Comparison of ENCODE assay signal across 24 cellular contexts in genomic region chr7:43634384-43634783, GRCh38. TPM values are rescaled to one million over a fixed set of nuclear protein-coding genes. Genes with fewer than 3 reads are reported as not detected.
A peak's percentile ranks its signal among the peaks of the same experiment; 100 is the strongest.
DNase-seq lines count a peak whose midpoint lies in the region; ATAC-seq and TF ChIP-seq lines count a peak whose summit lies in the region.
"Had no signal": no experiment of that assay in that cellular context is flagged by ENCODE, and none has a peak within 500 bp of the region (broad histone marks: within the 10 kb centered on the region; RNA-seq: fewer than 3 reads in every experiment).

No MANE protein-coding gene starts in this region.

- peaks cover 76% of the 10 kb centered on the region for H3K36me3 Mint-ChIP-seq in activated CD8-positive, alpha-beta T cell treated with anti-CD3 and anti-CD28 coated beads for 36 hours (ENCODE audit: low read depth)
- H3K36me3 Mint-ChIP-seq in activated CD8-positive, alpha-beta T cell treated with anti-CD3 and anti-CD28 coated beads, Interleukin-2, amount 10 ng/mL, durations not matched to agents 7 days and 5 days (ENCODE audit: low read depth) = peaks cover 89% of the 10 kb centered on the region
- peaks cover 81% of the 10 kb centered on the region for H3K36me3 Mint-ChIP-seq in activated naive CD8-positive, alpha-beta T cell treated with anti-CD3 and anti-CD28 coated beads for 36 hours
- peaks cover 10 to 90% (median 50%) of the 10 kb centered on the region in 3 donors for H3K36me3 Mint-ChIP-seq in naive thymus-derived CD8-positive, alpha-beta T cell
- H3K36me3 Mint-ChIP-seq in HFFc6 (ENCODE audit: low read depth) = peaks cover 79% of the 10 kb centered on the region

- POLR2A ChIA-PET in activated CD8-positive, alpha-beta T cell treated with anti-CD3 and anti-CD28 coated beads for 36 hours (lab: Charles Lee) = interaction anchor here (1.3 to 4.2 kb wide), 4 partner anchors 9 to 15 kb away, joined by 3 to 20 read pairs (median 11); no protein-coding TSS in a partner anchor
- POLR2A ChIA-PET in activated CD8-positive, alpha-beta T cell treated with anti-CD3 and anti-CD28 coated beads, Interleukin-2, amount 10 ng/mL, durations not matched to agents 7 days and 5 days (lab: Charles Lee) = no interaction called here
- POLR2A ChIA-PET in naive thymus-derived CD8-positive, alpha-beta T cell (lab: Charles Lee) = interaction anchor here (1.1 to 12.7 kb wide), 7 partner anchors 12 to 64 kb away, joined by 3 to 306 read pairs (median 14); partner anchors contain the start of gene STK17A

- DNase-seq in activated CD8-positive, alpha-beta T cell treated with anti-CD3 and anti-CD28 coated beads for 36 hours = no peak
- no peak for DNase-seq in activated CD8-positive, alpha-beta T cell treated with anti-CD3 and anti-CD28 coated beads, Interleukin-2, amount 10 ng/mL, durations not matched to agents 7 days and 5 days
- no peak for DNase-seq in activated naive CD8-positive, alpha-beta T cell treated with anti-CD3 and anti-CD28 coated beads for 36 hours
- no peak for DNase-seq in naive thymus-derived CD8-positive, alpha-beta T cell
- DNase-seq in HFFc6 = no peak
- no peak for DNase-seq in DMS53 (lab: John Stamatoyannopoulos, UW)
- no peak for DNase-seq in T1000 (lab: John Stamatoyannopoulos, UW)
- DNase-seq: activated CD4-positive, CD25-positive, alpha-beta regulatory T cell; anterior cingulate cortex; BE2C; central memory CD4-positive, alpha-beta T cell; dorsolateral prefrontal cortex; foreskin fibroblast; H9; NCI-H187 treated with DMSO at 0.1 percent for 48 hours; NCI-H226; NCI-H82; occipital lobe; OCI-M1; retina; SJCRH30; stimulated activated CD4-positive, alpha-beta T cell treated with anti-CD3 and anti-CD28 coated beads, Interleukin-12 subunit alpha, Interleukin-12 subunit beta, amount 100 ng/mL, for 4 hours had no signal

- peak; percentile 25 for TF ChIP-seq POLR2A in GM18505 (IDR thresholded peaks at IDR 0.05; ENCODE audit: borderline replicate concordance, extremely low read depth, insufficient read depth, insufficient read length)

- CTCF ChIA-PET in activated CD8-positive, alpha-beta T cell treated with anti-CD3 and anti-CD28 coated beads for 36 hours (lab: Charles Lee) = interaction anchor here (1.2 to 3.8 kb wide), 5 partner anchors 11 to 205 kb away, joined by 3 to 31 read pairs (median 7); partner anchors contain the start of gene STK17A
- CTCF ChIA-PET in activated CD8-positive, alpha-beta T cell treated with anti-CD3 and anti-CD28 coated beads, Interleukin-2, amount 10 ng/mL, durations not matched to agents 7 days and 5 days (lab: Charles Lee) = interaction anchor here (6.4 to 9.9 kb wide), 2 partner anchors 52 to 65 kb away, joined by 21 to 86 read pairs; partner anchors contain the start of gene STK17A

- H3K27ac Mint-ChIP-seq in activated CD8-positive, alpha-beta T cell treated with anti-CD3 and anti-CD28 coated beads for 36 hours = peak overlapping the region; percentile 90
- no peak overlapping the region for H3K27ac Mint-ChIP-seq in activated CD8-positive, alpha-beta T cell treated with anti-CD3 and anti-CD28 coated beads, Interleukin-2, amount 10 ng/mL, durations not matched to agents 7 days and 5 days
- H3K27ac Mint-ChIP-seq in activated naive CD8-positive, alpha-beta T cell treated with anti-CD3 and anti-CD28 coated beads for 36 hours = peak overlapping the region; percentile 82
- peak overlapping the region in 9 of 10 donors; percentile 91 to 99 (median 95) for H3K27ac Mint-ChIP-seq in naive thymus-derived CD8-positive, alpha-beta T cell
- H3K27ac Mint-ChIP-seq in HFFc6 = no peak overlapping the region
- H3K27ac Mint-ChIP-seq: H9; T-helper 2 cell treated with Interferon-gamma antibody and Interleukin-4, amounts not matched to agents 5 μg/mL and 100 μg/mL, for 36 hours had no signal

- no peak overlapping the region for H3K4me3 Mint-ChIP-seq in activated CD8-positive, alpha-beta T cell treated with anti-CD3 and anti-CD28 coated beads for 36 hours
- no peak overlapping the region for H3K4me3 Mint-ChIP-seq in activated CD8-positive, alpha-beta T cell treated with anti-CD3 and anti-CD28 coated beads, Interleukin-2, amount 10 ng/mL, durations not matched to agents 7 days and 5 days
- H3K4me3 Mint-ChIP-seq in activated naive CD8-positive, alpha-beta T cell treated with anti-CD3 and anti-CD28 coated beads for 36 hours = no peak overlapping the region
- H3K4me3 Mint-ChIP-seq in naive thymus-derived CD8-positive, alpha-beta T cell = peak overlapping the region in 8 of 10 donors; percentile 30 to 83 (median 76)
- H3K4me3 Mint-ChIP-seq in HFFc6 = no peak overlapping the region
- H3K4me3 Mint-ChIP-seq: H9; T-helper 2 cell treated with Interferon-gamma antibody and Interleukin-4, amounts not matched to agents 5 μg/mL and 100 μg/mL, for 36 hours had no signal

- intact Hi-C loops in activated CD8-positive, alpha-beta T cell treated with anti-CD3 and anti-CD28 coated beads for 36 hours (cut with micrococcal nuclease) = no loop called here

- no peak for ATAC-seq in activated CD8-positive, alpha-beta T cell treated with anti-CD3 and anti-CD28 coated beads for 36 hours
- ATAC-seq in activated CD8-positive, alpha-beta T cell treated with anti-CD3 and anti-CD28 coated beads, Interleukin-2, amount 10 ng/mL, durations not matched to agents 7 days and 5 days = no peak
- no peak for ATAC-seq in GM18505 (IDR thresholded peaks at IDR 0.05; ENCODE audit: unreplicated experiment)
- no peak for ATAC-seq in naive thymus-derived CD8-positive, alpha-beta T cell

- no peak for TF ChIP-seq CTCF in activated CD8-positive, alpha-beta T cell treated with anti-CD3 and anti-CD28 coated beads for 36 hours (IDR thresholded peaks at IDR 0.05)
- no peak for TF ChIP-seq CTCF in HFFc6 (IDR thresholded peaks at IDR 0.05)

- no peaks in the 10 kb centered on the region for H3K9me3 Mint-ChIP-seq in activated CD8-positive, alpha-beta T cell treated with anti-CD3 and anti-CD28 coated beads for 36 hours
- no peaks in the 10 kb centered on the region for H3K9me3 Mint-ChIP-seq in activated CD8-positive, alpha-beta T cell treated with anti-CD3 and anti-CD28 coated beads, Interleukin-2, amount 10 ng/mL, durations not matched to agents 7 days and 5 days (ENCODE audit: insufficient read depth)
- peaks cover 1% of the 10 kb centered on the region for H3K9me3 Mint-ChIP-seq in activated naive CD8-positive, alpha-beta T cell treated with anti-CD3 and anti-CD28 coated beads for 36 hours
- H3K9me3 Mint-ChIP-seq in naive thymus-derived CD8-positive, alpha-beta T cell = no peaks in the 10 kb centered on the region
- H3K9me3 Mint-ChIP-seq in HFFc6 = no peaks in the 10 kb centered on the region
- H3K9me3 Mint-ChIP-seq: H9; T-helper 2 cell treated with Interferon-gamma antibody and Interleukin-4, amounts not matched to agents 5 μg/mL and 100 μg/mL, for 36 hours had no signal

- peaks cover 97% of the 10 kb centered on the region for H3K4me1 Mint-ChIP-seq in activated CD8-positive, alpha-beta T cell treated with anti-CD3 and anti-CD28 coated beads for 36 hours (ENCODE audit: low read depth)
- peaks cover 84% of the 10 kb centered on the region for H3K4me1 Mint-ChIP-seq in activated CD8-positive, alpha-beta T cell treated with anti-CD3 and anti-CD28 coated beads, Interleukin-2, amount 10 ng/mL, durations not matched to agents 7 days and 5 days (ENCODE audit: low read depth)
- peaks cover 87% of the 10 kb centered on the region for H3K4me1 Mint-ChIP-seq in activated naive CD8-positive, alpha-beta T cell treated with anti-CD3 and anti-CD28 coated beads for 36 hours
- peaks cover 46 to 95% (median 90%) of the 10 kb centered on the region in 4 donors for H3K4me1 Mint-ChIP-seq in naive thymus-derived CD8-positive, alpha-beta T cell
- peaks cover 62% of the 10 kb centered on the region for H3K4me1 Mint-ChIP-seq in HFFc6 (ENCODE audit: low read depth)
- H3K4me1 Mint-ChIP-seq: H9 had no signal

- H3K27me3 Mint-ChIP-seq in activated CD8-positive, alpha-beta T cell treated with anti-CD3 and anti-CD28 coated beads for 36 hours = no peaks in the 10 kb centered on the region
- no peaks in the 10 kb centered on the region for H3K27me3 Mint-ChIP-seq in activated CD8-positive, alpha-beta T cell treated with anti-CD3 and anti-CD28 coated beads, Interleukin-2, amount 10 ng/mL, durations not matched to agents 7 days and 5 days (ENCODE audit: low read depth)
- no peaks in the 10 kb centered on the region for H3K27me3 Mint-ChIP-seq in activated naive CD8-positive, alpha-beta T cell treated with anti-CD3 and anti-CD28 coated beads for 36 hours
- no peaks in the 10 kb centered on the region for H3K27me3 Mint-ChIP-seq in naive thymus-derived CD8-positive, alpha-beta T cell
- peaks cover 2% of the 10 kb centered on the region for H3K27me3 Mint-ChIP-seq in HFFc6 (ENCODE audit: insufficient read depth)

RNA-seq across cellular contexts. Expression of gene STK17A, which starts 51.5 kb away (rescaled TPM):
- 10 to 100 TPM; 42.4 to 46.1 TPM for total RNA-seq in activated CD8-positive, alpha-beta T cell treated with anti-CD3 and anti-CD28 coated beads for 36 hours
- 10 to 100 TPM; 67.9 to 69.0 TPM for total RNA-seq in activated CD8-positive, alpha-beta T cell treated with anti-CD3 and anti-CD28 coated beads, Interleukin-2, amount 10 ng/mL, durations not matched to agents 7 days and 5 days
- 10 to 100 TPM; 53.2 to 53.8 TPM for total RNA-seq in activated naive CD8-positive, alpha-beta T cell treated with anti-CD3 and anti-CD28 coated beads for 36 hours
- total RNA-seq in naive thymus-derived CD8-positive, alpha-beta T cell = 100 to 1,000 TPM; 203 to 208 TPM
- 100 to 1,000 TPM; 242 to 346 (median 262) TPM for polyA plus RNA-seq in naive thymus-derived CD8-positive, alpha-beta T cell
- total RNA-seq in HFFc6 (2021; fragmentation: NEBNext Ultra II Directional; extraction: Animal tissue kit (Norgen Biotek cat#: 25700)) = 10 to 100 TPM; 59.0 to 79.2 (median 62.8) TPM

Comparison
In these comparisons a context has a peak if more than half of its experiments do, and no peak if none do; other contexts are left out.
1. H3K27ac Mint-ChIP-seq: peak in activated CD8-positive, alpha-beta T cell treated with anti-CD3 and anti-CD28 coated beads for 36 hours (single experiment), activated naive CD8-positive, alpha-beta T cell treated with anti-CD3 and anti-CD28 coated beads for 36 hours (single experiment) and naive thymus-derived CD8-positive, alpha-beta T cell (9 of 10); none in activated CD8-positive, alpha-beta T cell treated with anti-CD3 and anti-CD28 coated beads, Interleukin-2, amount 10 ng/mL, durations not matched to agents 7 days and 5 days (single experiment) and HFFc6 (single experiment).
2. H3K4me3 Mint-ChIP-seq: peak in naive thymus-derived CD8-positive, alpha-beta T cell (8 of 10); none in activated CD8-positive, alpha-beta T cell treated with anti-CD3 and anti-CD28 coated beads for 36 hours (single experiment), activated CD8-positive, alpha-beta T cell treated with anti-CD3 and anti-CD28 coated beads, Interleukin-2, amount 10 ng/mL, durations not matched to agents 7 days and 5 days (single experiment), activated naive CD8-positive, alpha-beta T cell treated with anti-CD3 and anti-CD28 coated beads for 36 hours (single experiment) and HFFc6 (single experiment).